7 cellular contexts compared by ENCODE assay signal in the genomic region with DNA sequence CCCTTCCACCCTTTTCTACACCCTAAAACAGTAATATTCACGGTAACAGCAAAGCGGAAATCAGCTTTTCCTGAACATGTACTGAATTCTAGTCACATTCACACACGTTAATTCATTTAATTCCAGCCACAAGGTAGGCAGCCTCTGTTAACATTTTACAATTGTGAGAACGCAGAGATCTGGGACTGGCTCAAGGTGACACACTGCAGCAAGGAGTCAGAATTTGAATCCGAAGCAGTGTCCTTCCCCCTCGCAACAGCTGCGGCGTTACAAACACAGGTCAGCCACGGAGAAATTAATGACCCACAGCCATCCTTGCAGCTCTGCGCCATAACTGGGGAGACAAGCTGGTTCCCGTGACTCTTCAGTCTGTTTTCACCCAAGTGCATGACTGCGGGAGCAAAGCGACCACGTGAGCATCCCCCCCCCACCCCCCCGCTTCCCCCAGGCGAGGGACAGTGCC. TPM values are rescaled to one million over a fixed set of nuclear protein-coding genes. Genes with fewer than 3 reads are reported as not detected.
DNase-seq lines count a peak whose midpoint lies in the region; ATAC-seq and TF ChIP-seq lines count a peak whose summit lies in the region.

No MANE protein-coding gene starts in this region.

- TF ChIP-seq EP300 in upper lobe of left lung (IDR thresholded peaks at IDR 0.05), result peak in 1 of 4 donors; percentile 2

- peaks cover 31 to 36% (median 32%) of the 10 kb centered on the region in 3 donors for H3K4me1 Mint-ChIP-seq in IgD-negative memory B cell

- peak; percentile 5 for ATAC-seq in GM18499 (IDR thresholded peaks at IDR 0.05; ENCODE audit: insufficient read depth, unreplicated experiment)
- ATAC-seq in lower lobe of right lung, result no peak
- no peak for ATAC-seq in upper lobe of left lung (ENCODE audit: low FRiP score in 2 of 2)
- ATAC-seq in HG02973 (IDR thresholded peaks at IDR 0.05; ENCODE audit: unreplicated experiment), result no peak

- peak overlapping the region; percentile 70 to 81 (median 73) for H3K27ac Mint-ChIP-seq in IgD-negative memory B cell

- peaks cover 57% of the 10 kb centered on the region for H3K79me2 ChIP-seq in mammary epithelial cell (ENCODE audit: insufficient read depth, low read length)

- H3K36me3 ChIP-seq in mammary epithelial cell (ENCODE audit: insufficient read depth, low read length) (peaks cover 33% of the 10 kb centered on the region), lower lobe of right lung (peaks cover 28% of the 10 kb centered on the region), upper lobe of left lung (peaks cover 0 to 27% (median 10%) of the 10 kb centered on the region in 4 donors)

- peaks cover 2% of the 10 kb centered on the region for H3K36me3 Mint-ChIP-seq in IgD-negative memory B cell

- H2AFZ ChIP-seq in mammary epithelial cell (ENCODE audit: low read depth, low read length), result peak overlapping the region; percentile 15

- H3K4me1 ChIP-seq in mammary epithelial cell (ENCODE audit: insufficient read depth, low read length) (peaks cover 56% of the 10 kb centered on the region), lower lobe of right lung (peaks cover 40% of the 10 kb centered on the region), upper lobe of left lung (peaks cover 32 to 58% (median 44%) of the 10 kb centered on the region in 4 donors)

- no peaks in the 10 kb centered on the region for H3K9me3 ChIP-seq in mammary epithelial cell (replicated peaks; ENCODE audit: insufficient read depth, low read length)
- H3K9me3 ChIP-seq in lower lobe of right lung, result no peaks in the 10 kb centered on the region
- no peaks in the 10 kb centered on the region for H3K9me3 ChIP-seq in upper lobe of left lung

- peak overlapping the region; percentile 49 to 69 (median 58) for H3K4me3 ChIP-seq in mammary epithelial cell (replicated peaks in 1 of 3; ENCODE audit: insufficient read depth in 1 of 3, low read depth in 2 of 3, low read length in 3 of 3)
- H3K4me3 ChIP-seq in lower lobe of right lung, result peak overlapping the region; percentile 92
- peak overlapping the region; percentile 69 to 92 (median 82) for H3K4me3 ChIP-seq in upper lobe of left lung

- WGBS in mammary epithelial cell (ENCODE audit: low coverage, missing lambda C conversion rate), result 0% methylated on average over 8 of the region's 16 CpGs
- WGBS in upper lobe of left lung, 2 donors, result 5 to 7% methylated on average over 5 to 15 of the region's 16 CpGs

- dilution Hi-C loops in mammary epithelial cell (cut with HindIII; ENCODE audit: low sequenced_read_pairs), result loop anchor here (5.0 kb wide), 1 partner anchor 47 kb away; no protein-coding TSS in a partner anchor

- DNase-seq in mammary epithelial cell, result no peak
- DNase-seq in lower lobe of right lung, result no peak
- no peak for DNase-seq in upper lobe of left lung
- DNase-seq in GM19238 (ENCODE audit: insufficient read length, low spot score), result no peak

- BruUV-seq in mammary epithelial cell (replicated peaks; lab: Mats Ljungman, UMichigan), result no TSS peak

- H3K9me3 Mint-ChIP-seq in IgD-negative memory B cell, result no peaks in the 10 kb centered on the region

- in situ Hi-C loops in mammary epithelial cell (cut with MboI; ENCODE audit: low sequenced_read_pairs in 2 of 2), result no loop called here

- TF ChIP-seq CTCF in mammary epithelial cell (conservative IDR thresholded peaks at IDR 0.05 in 1 of 2, IDR thresholded peaks at IDR 0.05 in 1 of 2; ENCODE audit: extremely low read depth in 1 of 2, insufficient read depth in 1 of 2, low read depth in 1 of 2, low read length in 2 of 2) (no peak), lower lobe of right lung (IDR thresholded peaks at IDR 0.05) (no peak), upper lobe of left lung (IDR thresholded peaks at IDR 0.05) (no peak)

- H3K9ac ChIP-seq in mammary epithelial cell (ENCODE audit: insufficient read depth, low read length), result peak overlapping the region; percentile 89

- H3K27ac ChIP-seq in mammary epithelial cell (ENCODE audit: insufficient read depth, low read depth, low read length) (peak overlapping the region; percentile 94), lower lobe of right lung (peak overlapping the region; percentile 98), upper lobe of left lung (peak overlapping the region; percentile 93 to 98 (median 96))

- no peak for TF ChIP-seq POLR2A in upper lobe of left lung (IDR thresholded peaks at IDR 0.05)

- no peaks in the 10 kb centered on the region for H3K27me3 Mint-ChIP-seq in IgD-negative memory B cell

- H3K4me2 ChIP-seq in mammary epithelial cell (ENCODE audit: insufficient read depth, low read depth, low read length), result peak overlapping the region; percentile 89

- intact Hi-C loops in mammary epithelial cell (cut with micrococcal nuclease) (loop anchor here (1.0 kb wide), 4 partner anchors 18 to 81 kb away; no protein-coding TSS in a partner anchor), lower lobe of right lung (cut with DNase I) (no loop called here)

- CTCF ChIA-PET in mammary epithelial cell (lab: Charles Lee; ENCODE audit: low non-redundant PET), result interaction anchor here (0.6 to 0.7 kb wide), 3 partner anchors 15 to 1374 kb away, joined by 3 to 30 read pairs (median 6); no protein-coding TSS in a partner anchor

- peaks cover 8% of the 10 kb centered on the region for H4K20me1 ChIP-seq in mammary epithelial cell (ENCODE audit: insufficient read depth, low read length)

- peak overlapping the region; percentile 90 to 96 (median 93) for H3K4me3 Mint-ChIP-seq in IgD-negative memory B cell

- H3K27me3 ChIP-seq in mammary epithelial cell (ENCODE audit: insufficient read depth, low read length) (no peaks in the 10 kb centered on the region), lower lobe of right lung (ENCODE audit: low read depth) (no peaks in the 10 kb centered on the region), upper lobe of left lung (no peaks in the 10 kb centered on the region)

RNA-seq across cellular contexts. Expression of a gene that starts 0.8 kb away (rescaled TPM):
- polyA plus RNA-seq in IgD-negative memory B cell, result 19.3 TPM
- total RNA-seq in mammary epithelial cell, result 100 to 1,000 TPM; 227 to 533 TPM
- polyA plus RNA-seq in mammary epithelial cell, result 441 TPM
- 761 TPM for polyA minus RNA-seq in mammary epithelial cell
- total RNA-seq in lower lobe of right lung, result 43.5 TPM
- total RNA-seq in upper lobe of left lung, result 100 to 1,000 TPM in 1 of 6 donors, 10 to 100 TPM in 5; 22.9 to 105 (median 51.0) TPM
